In genomic region chr2:44267269-44268258, GRCh38 we compare ENCODE assay signal across 1 cellular context.
TF ChIP-seq lines count a peak whose summit lies in the region.

No MANE protein-coding gene starts in this region.

TF ChIP-seq in IMR-90, 13 proteins besides CTCF, POLR2A, EP300 and RAD21 (continued from another document):
- TF ChIP-seq, protein P1, sequence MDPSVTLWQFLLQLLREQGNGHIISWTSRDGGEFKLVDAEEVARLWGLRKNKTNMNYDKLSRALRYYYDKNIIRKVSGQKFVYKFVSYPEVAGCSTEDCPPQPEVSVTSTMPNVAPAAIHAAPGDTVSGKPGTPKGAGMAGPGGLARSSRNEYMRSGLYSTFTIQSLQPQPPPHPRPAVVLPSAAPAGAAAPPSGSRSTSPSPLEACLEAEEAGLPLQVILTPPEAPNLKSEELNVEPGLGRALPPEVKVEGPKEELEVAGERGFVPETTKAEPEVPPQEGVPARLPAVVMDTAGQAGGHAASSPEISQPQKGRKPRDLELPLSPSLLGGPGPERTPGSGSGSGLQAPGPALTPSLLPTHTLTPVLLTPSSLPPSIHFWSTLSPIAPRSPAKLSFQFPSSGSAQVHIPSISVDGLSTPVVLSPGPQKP (IDR thresholded peaks at IDR 0.05; ENCODE audit: borderline replicate concordance, low read depth, low read length), result no peak
- no peak for TF ChIP-seq SMC3 (IDR thresholded peaks at IDR 0.05; ENCODE audit: low read depth, low read length)
- TF ChIP-seq BHLHE40 (IDR thresholded peaks at IDR 0.05; ENCODE audit: low read depth, low read length), result no peak
- no peak for TF ChIP-seq CEBPB (IDR thresholded peaks at IDR 0.05; ENCODE audit: low read depth, low read length)
- TF ChIP-seq MAFK (IDR thresholded peaks at IDR 0.05; ENCODE audit: low read depth, low read length), result no peak
- TF ChIP-seq RFX5 (IDR thresholded peaks at IDR 0.05; ENCODE audit: low read depth, low read length), result no peak
- TF ChIP-seq FOS (IDR thresholded peaks at IDR 0.05; ENCODE audit: low read depth, low read length), result no peak
- TF ChIP-seq NFE2L2 (IDR thresholded peaks at IDR 0.05; ENCODE audit: low read depth, low read length), result no peak
- TF ChIP-seq MAZ (IDR thresholded peaks at IDR 0.05; ENCODE audit: borderline replicate concordance, low read depth, low read length), result no peak
